In the genomic region with DNA sequence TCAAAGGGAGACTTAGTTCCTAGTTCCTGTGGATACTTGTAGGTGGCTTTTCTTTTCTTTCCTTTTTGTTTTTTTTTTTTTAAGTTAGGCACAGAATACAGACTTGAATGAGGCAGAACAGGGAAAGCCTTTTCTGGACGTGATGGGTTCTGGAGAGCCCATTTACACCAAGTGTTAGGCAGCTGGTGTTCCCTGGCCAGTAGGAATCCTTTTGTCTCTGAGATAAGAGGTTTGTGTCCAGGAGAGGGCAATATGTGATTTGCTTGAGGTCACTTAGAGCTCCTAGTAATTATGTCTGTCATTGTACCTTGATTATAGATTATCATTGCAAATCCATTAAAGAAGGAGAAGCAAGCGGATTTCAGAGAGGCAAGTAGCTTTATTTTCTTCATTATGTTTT, we compare ENCODE assay signal across 15 cellular contexts. TPM values are rescaled to one million over a fixed set of nuclear protein-coding genes. Genes with fewer than 3 reads are reported as not detected.
DNase-seq lines count a peak whose midpoint lies in the region; ATAC-seq and TF ChIP-seq lines count a peak whose summit lies in the region.
"Had no signal": no experiment of that assay in that cellular context is flagged by ENCODE, and none has a peak within 500 bp of the region (broad histone marks: within the 10 kb centered on the region; RNA-seq: fewer than 3 reads in every experiment).

No MANE protein-coding gene starts in this region.

- intact Hi-C loops in upper lobe of right lung (cut with DNase I) (no loop called here), Caco-2 (cut with micrococcal nuclease; ENCODE audit: unreplicated experiment) (loop anchor here (10.0 kb wide), 1 partner anchor 145 kb away; no protein-coding TSS in a partner anchor)

- no peak overlapping the region for H3K27ac ChIP-seq in upper lobe of right lung
- H3K27ac ChIP-seq: BLaER1 had no signal

- H3K36me3 Mint-ChIP-seq in chondrocyte (ENCODE audit: low read depth) (peaks cover 2% of the 10 kb centered on the region), osteocyte (ENCODE audit: unreplicated experiment) (peaks cover 7% of the 10 kb centered on the region), Caco-2 (ENCODE audit: insufficient read depth, unreplicated experiment) (peaks cover 6% of the 10 kb centered on the region)
- H3K36me3 Mint-ChIP-seq: IgD-negative memory B cell had no signal

- CTCF ChIA-PET in Caco-2 (lab: Charles Lee), result interaction anchor here (2.9 kb wide), 1 partner anchor 193 kb away, joined by 8 read pairs; no protein-coding TSS in a partner anchor

- TF ChIP-seq CTCF in chondrocyte (IDR thresholded peaks at IDR 0.05), result peak; percentile 52
- peak; percentile 33 for TF ChIP-seq CTCF in osteocyte (IDR thresholded peaks at IDR 0.05)
- no peak for TF ChIP-seq CTCF in upper lobe of right lung (IDR thresholded peaks at IDR 0.05)
- TF ChIP-seq CTCF in Caco-2 (IDR thresholded peaks at IDR 0.05; ENCODE audit: insufficient read depth in 1 of 2, low read depth in 1 of 2, low read length in 1 of 2, severe bottlenecking in 1 of 2, unreplicated experiment in 1 of 2), result no peak

- no TSS peak for BruUV-seq in Caco-2 (replicated peaks; lab: Mats Ljungman, UMichigan)

- H3K4me1 Mint-ChIP-seq in chondrocyte (ENCODE audit: low read depth) (peaks cover 20% of the 10 kb centered on the region), osteocyte (ENCODE audit: unreplicated experiment) (peaks cover 31% of the 10 kb centered on the region), Caco-2 (ENCODE audit: low read depth, unreplicated experiment) (peaks cover 7% of the 10 kb centered on the region)
- H3K4me1 Mint-ChIP-seq: IgD-negative memory B cell had no signal

- H3K4me3 ChIP-seq in upper lobe of right lung (no peak overlapping the region), Caco-2 (ENCODE audit: low read depth, low read length) (no peak overlapping the region)
- H3K4me3 ChIP-seq: BLaER1 had no signal

- H3K9me3 Mint-ChIP-seq in chondrocyte (ENCODE audit: low read depth) (no peaks in the 10 kb centered on the region), osteocyte (ENCODE audit: unreplicated experiment) (no peaks in the 10 kb centered on the region), Caco-2 (ENCODE audit: unreplicated experiment) (peaks cover 9% of the 10 kb centered on the region)
- H3K9me3 Mint-ChIP-seq: activated naive CD4-positive, alpha-beta T cell treated with anti-CD3 and anti-CD28 coated beads for 36 hours had no signal

- H3K9me3 ChIP-seq in upper lobe of right lung (no peaks in the 10 kb centered on the region), Caco-2 (no peaks in the 10 kb centered on the region)
- H3K9me3 ChIP-seq: BLaER1 had no signal

- H3K4me3 Mint-ChIP-seq in chondrocyte (ENCODE audit: unreplicated experiment) (no peak overlapping the region), osteocyte (ENCODE audit: unreplicated experiment) (no peak overlapping the region), Caco-2 (ENCODE audit: unreplicated experiment) (no peak overlapping the region)
- H3K4me3 Mint-ChIP-seq: activated naive CD4-positive, alpha-beta T cell treated with anti-CD3 and anti-CD28 coated beads for 36 hours; IgD-negative memory B cell had no signal

- POLR2A ChIA-PET in Caco-2 (lab: Charles Lee), result no interaction called here

- H3K36me3 ChIP-seq in upper lobe of right lung, result no peaks in the 10 kb centered on the region
- no peaks in the 10 kb centered on the region for H3K36me3 ChIP-seq in Caco-2 (ENCODE audit: control insufficient read depth, insufficient read depth, low read length)
- H3K36me3 ChIP-seq: BLaER1 had no signal

- H3K27me3 ChIP-seq in upper lobe of right lung (no peaks in the 10 kb centered on the region), Caco-2 (replicated peaks; ENCODE audit: control insufficient read depth, insufficient read depth, low read length) (no peaks in the 10 kb centered on the region)
- H3K27me3 ChIP-seq: BLaER1 had no signal

- peak; percentile 60 for DNase-seq in LHCN-M2 (ENCODE audit: low read depth)
- peak; percentile 55 for DNase-seq in NCI-H748 treated with DMSO at 0.1 percent for 48 hours (lab: John Stamatoyannopoulos, UW)
- no peak for DNase-seq in chondrocyte (ENCODE audit: low spot score)
- no peak for DNase-seq in osteocyte (ENCODE audit: extremely low spot score, unreplicated experiment)
- DNase-seq in upper lobe of right lung, result no peak
- DNase-seq in Caco-2, result no peak
- DNase-seq: activated naive CD4-positive, alpha-beta T cell treated with anti-CD3 and anti-CD28 coated beads for 36 hours; kidney; NCI-H1694 treated with DMSO at 0.1 percent for 48 hours; NCI-H774; SHP77; stimulated activated CD4-positive, alpha-beta T cell treated with anti-CD3 and anti-CD28 coated beads, Interleukin-1b, Interleukin-23, amount 100 ng/mL, for 48 hours had no signal

- no peak overlapping the region for H3K27ac Mint-ChIP-seq in chondrocyte (ENCODE audit: unreplicated experiment)
- H3K27ac Mint-ChIP-seq in osteocyte (ENCODE audit: unreplicated experiment), result no peak overlapping the region
- no peak overlapping the region for H3K27ac Mint-ChIP-seq in Caco-2 (ENCODE audit: unreplicated experiment)
- H3K27ac Mint-ChIP-seq: activated naive CD4-positive, alpha-beta T cell treated with anti-CD3 and anti-CD28 coated beads for 36 hours; IgD-negative memory B cell had no signal

- H3K27me3 Mint-ChIP-seq in chondrocyte (ENCODE audit: low read depth), result no peaks in the 10 kb centered on the region
- no peaks in the 10 kb centered on the region for H3K27me3 Mint-ChIP-seq in osteocyte (ENCODE audit: unreplicated experiment)
- peaks cover 10% of the 10 kb centered on the region for H3K27me3 Mint-ChIP-seq in Caco-2 (ENCODE audit: insufficient read depth, unreplicated experiment)

- ATAC-seq in upper lobe of right lung (no peak), HG03442 (IDR thresholded peaks at IDR 0.05; ENCODE audit: unreplicated experiment) (no peak)

- no peaks in the 10 kb centered on the region for H3K4me1 ChIP-seq in upper lobe of right lung
- no peaks in the 10 kb centered on the region for H3K4me1 ChIP-seq in Caco-2
- H3K4me1 ChIP-seq: BLaER1 had no signal

RNA-seq across cellular contexts. Expression of gene MEGF10, which starts 9.1 kb away (rescaled TPM):
- 21.0 and 26.4 TPM in 2 replicates for total RNA-seq in LHCN-M2 (2014; rRNA removed)
- polyA plus RNA-seq in LHCN-M2 (2012), result 1.7 TPM
- 6.6 to 10.8 TPM (median 7.8 TPM) in 3 replicates for total RNA-seq in chondrocyte
- 39.8 and 41.0 TPM in 2 replicates for total RNA-seq in osteocyte
- total RNA-seq in upper lobe of right lung, result 0.26 TPM
- not detected in 2 replicates for total RNA-seq in Caco-2 (2022)
- total RNA-seq: activated naive CD4-positive, alpha-beta T cell treated with anti-CD3 and anti-CD28 coated beads for 36 hours had no signal
- polyA plus RNA-seq: IgD-negative memory B cell had no signal

Comparison
In these comparisons a context has a peak if more than half of its experiments do, and no peak if none do; other contexts are left out.
1. DNase-seq: peak in LHCN-M2 (single experiment) and NCI-H748 treated with DMSO at 0.1 percent for 48 hours (single experiment); none in chondrocyte (single experiment), osteocyte (single experiment), upper lobe of right lung (single experiment) and Caco-2 (0 of 2).
2. CTCF ChIP-seq: peak in chondrocyte (single experiment) and osteocyte (single experiment); none in upper lobe of right lung (single experiment) and Caco-2 (0 of 2).